ENCODE assay signal across 1 cellular context in the genomic region with DNA sequence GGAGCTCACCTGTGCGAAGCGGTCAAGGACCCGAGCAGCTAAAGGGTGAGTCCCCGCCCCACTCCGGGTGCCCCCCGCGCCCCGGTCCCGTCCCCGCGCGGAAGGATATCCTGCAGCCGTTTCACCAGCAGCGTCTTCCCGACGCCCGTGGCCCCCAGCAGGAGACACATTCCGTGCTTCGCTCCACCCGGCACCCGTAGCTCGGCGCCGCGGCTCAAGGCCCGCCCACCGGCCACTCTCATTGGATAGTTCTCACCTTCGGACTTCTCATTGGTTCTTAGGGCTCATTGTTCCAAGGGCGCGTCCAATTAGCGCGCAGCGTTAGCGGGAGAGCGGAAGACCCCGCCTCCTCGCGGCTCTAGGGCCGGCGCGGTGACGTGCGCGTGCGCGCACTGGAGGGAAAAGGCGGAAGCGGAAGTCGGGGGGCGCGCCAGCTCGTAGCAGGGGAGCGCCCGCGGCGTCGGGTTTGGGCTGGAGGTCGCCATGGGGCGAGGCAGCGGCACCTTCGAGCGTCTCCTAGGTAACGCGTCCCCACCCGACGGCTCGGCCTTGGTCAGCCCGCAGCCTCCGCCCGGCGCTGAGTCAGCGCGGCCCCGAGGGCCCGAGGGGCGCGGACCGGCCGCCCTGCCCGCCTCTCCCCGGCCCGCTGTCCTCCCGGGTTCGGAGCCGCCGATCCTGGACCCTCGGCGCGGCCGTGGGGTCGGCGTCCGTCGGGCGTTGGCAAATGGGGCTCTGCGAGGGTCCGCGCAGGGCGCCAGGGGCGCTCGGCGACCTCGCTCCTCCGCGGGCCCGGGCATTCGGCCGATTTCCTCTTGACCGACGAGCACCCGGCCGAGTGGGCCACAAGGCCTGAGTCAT.
TF ChIP-seq lines count a peak whose summit lies in the region.

A gene with protein sequence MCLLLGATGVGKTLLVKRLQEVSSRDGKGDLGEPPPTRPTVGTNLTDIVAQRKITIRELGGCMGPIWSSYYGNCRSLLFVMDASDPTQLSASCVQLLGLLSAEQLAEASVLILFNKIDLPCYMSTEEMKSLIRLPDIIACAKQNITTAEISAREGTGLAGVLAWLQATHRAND (minus strand): TSS at position 214 of the 858 bp plus-strand sequence. CDS start 44 bp downstream, at position 170.
A gene with protein sequence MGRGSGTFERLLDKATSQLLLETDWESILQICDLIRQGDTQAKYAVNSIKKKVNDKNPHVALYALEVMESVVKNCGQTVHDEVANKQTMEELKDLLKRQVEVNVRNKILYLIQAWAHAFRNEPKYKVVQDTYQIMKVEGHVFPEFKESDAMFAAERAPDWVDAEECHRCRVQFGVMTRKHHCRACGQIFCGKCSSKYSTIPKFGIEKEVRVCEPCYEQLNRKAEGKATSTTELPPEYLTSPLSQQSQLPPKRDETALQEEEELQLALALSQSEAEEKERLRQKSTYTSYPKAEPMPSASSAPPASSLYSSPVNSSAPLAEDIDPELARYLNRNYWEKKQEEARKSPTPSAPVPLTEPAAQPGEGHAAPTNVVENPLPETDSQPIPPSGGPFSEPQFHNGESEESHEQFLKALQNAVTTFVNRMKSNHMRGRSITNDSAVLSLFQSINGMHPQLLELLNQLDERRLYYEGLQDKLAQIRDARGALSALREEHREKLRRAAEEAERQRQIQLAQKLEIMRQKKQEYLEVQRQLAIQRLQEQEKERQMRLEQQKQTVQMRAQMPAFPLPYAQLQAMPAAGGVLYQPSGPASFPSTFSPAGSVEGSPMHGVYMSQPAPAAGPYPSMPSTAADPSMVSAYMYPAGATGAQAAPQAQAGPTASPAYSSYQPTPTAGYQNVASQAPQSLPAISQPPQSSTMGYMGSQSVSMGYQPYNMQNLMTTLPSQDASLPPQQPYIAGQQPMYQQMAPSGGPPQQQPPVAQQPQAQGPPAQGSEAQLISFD (plus strand): TSS at position 428 of the 858 bp plus-strand sequence. CDS start 56 bp downstream, at position 484.

TF ChIP-seq in HepG2, 621 proteins besides CTCF, POLR2A, EP300 and RAD21 (continued from another document and continues in another):
- TF ChIP-seq, protein P1, sequence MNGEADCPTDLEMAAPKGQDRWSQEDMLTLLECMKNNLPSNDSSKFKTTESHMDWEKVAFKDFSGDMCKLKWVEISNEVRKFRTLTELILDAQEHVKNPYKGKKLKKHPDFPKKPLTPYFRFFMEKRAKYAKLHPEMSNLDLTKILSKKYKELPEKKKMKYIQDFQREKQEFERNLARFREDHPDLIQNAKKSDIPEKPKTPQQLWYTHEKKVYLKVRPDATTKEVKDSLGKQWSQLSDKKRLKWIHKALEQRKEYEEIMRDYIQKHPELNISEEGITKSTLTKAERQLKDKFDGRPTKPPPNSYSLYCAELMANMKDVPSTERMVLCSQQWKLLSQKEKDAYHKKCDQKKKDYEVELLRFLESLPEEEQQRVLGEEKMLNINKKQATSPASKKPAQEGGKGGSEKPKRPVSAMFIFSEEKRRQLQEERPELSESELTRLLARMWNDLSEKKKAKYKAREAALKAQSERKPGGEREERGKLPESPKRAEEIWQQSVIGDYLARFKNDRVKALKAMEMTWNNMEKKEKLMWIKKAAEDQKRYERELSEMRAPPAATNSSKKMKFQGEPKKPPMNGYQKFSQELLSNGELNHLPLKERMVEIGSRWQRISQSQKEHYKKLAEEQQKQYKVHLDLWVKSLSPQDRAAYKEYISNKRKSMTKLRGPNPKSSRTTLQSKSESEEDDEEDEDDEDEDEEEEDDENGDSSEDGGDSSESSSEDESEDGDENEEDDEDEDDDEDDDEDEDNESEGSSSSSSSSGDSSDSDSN (CRISPR knock-in tag; IDR thresholded peaks at IDR 0.05): no peak; the same call in none of the 2 replicates
- TF ChIP-seq FOXP1 (IDR thresholded peaks at IDR 0.05) (no peak), FOXP1 (CRISPR knock-in tag; IDR thresholded peaks at IDR 0.05) (no peak), ZNF83 (CRISPR knock-in tag; IDR thresholded peaks at IDR 0.05; ENCODE audit: borderline replicate concordance) (no peak), MED1 (CRISPR knock-in tag; IDR thresholded peaks at IDR 0.05) (peak; percentile 38; the same call in 1 of the 2 replicates), IKZF1 (IDR thresholded peaks at IDR 0.05) (no peak), ZIK1 (CRISPR knock-in tag; IDR thresholded peaks at IDR 0.05; ENCODE audit: borderline replicate concordance, low read depth) (peak; percentile 58; the same call in 1 of the 2 replicates), ZNF614 (CRISPR knock-in tag; IDR thresholded peaks at IDR 0.05; ENCODE audit: borderline replicate concordance) (no peak; the same call in 1 of the 2 replicates), HNRNPH1 (optimal IDR thresholded peaks at IDR 0.05; ENCODE audit: low read depth, low read length) (no peak), ZFP90 (CRISPR knock-in tag; IDR thresholded peaks at IDR 0.05; ENCODE audit: borderline replicate concordance) (peak; percentile 93), DNMT3B (CRISPR knock-in tag; conservative IDR thresholded peaks at IDR 0.05) (no peak), CREM (IDR thresholded peaks at IDR 0.05) (peak; percentile 85), CREM (CRISPR knock-in tag; IDR thresholded peaks at IDR 0.05) (0 out of 2 replicates have a peak, but pooled peaks have one; percentile 4), TRIM24 (CRISPR knock-in tag; IDR thresholded peaks at IDR 0.05) (no peak), TOPORS (CRISPR knock-in tag; IDR thresholded peaks at IDR 0.05) (no peak), ZNF232 (CRISPR knock-in tag; IDR thresholded peaks at IDR 0.05; ENCODE audit: borderline replicate concordance) (peak; percentile 42; the same call in 1 of the 2 replicates), RELA (CRISPR knock-in tag; IDR thresholded peaks at IDR 0.05) (no peak), DNMT1 (CRISPR knock-in tag; IDR thresholded peaks at IDR 0.05) (peak; percentile 74), ZBTB7A (CRISPR knock-in tag; IDR thresholded peaks at IDR 0.05) (no peak), TGIF2 (CRISPR knock-in tag; IDR thresholded peaks at IDR 0.05) (peak; percentile 74), FIP1L1 (IDR thresholded peaks at IDR 0.05; ENCODE audit: borderline replicate concordance, insufficient read depth, low read depth, low read length) (0 out of 2 replicates have a peak, but pooled peaks have one; percentile 57), ZNF562 (CRISPR knock-in tag; IDR thresholded peaks at IDR 0.05; ENCODE audit: borderline replicate concordance) (no peak)
- TF ChIP-seq, protein P2, sequence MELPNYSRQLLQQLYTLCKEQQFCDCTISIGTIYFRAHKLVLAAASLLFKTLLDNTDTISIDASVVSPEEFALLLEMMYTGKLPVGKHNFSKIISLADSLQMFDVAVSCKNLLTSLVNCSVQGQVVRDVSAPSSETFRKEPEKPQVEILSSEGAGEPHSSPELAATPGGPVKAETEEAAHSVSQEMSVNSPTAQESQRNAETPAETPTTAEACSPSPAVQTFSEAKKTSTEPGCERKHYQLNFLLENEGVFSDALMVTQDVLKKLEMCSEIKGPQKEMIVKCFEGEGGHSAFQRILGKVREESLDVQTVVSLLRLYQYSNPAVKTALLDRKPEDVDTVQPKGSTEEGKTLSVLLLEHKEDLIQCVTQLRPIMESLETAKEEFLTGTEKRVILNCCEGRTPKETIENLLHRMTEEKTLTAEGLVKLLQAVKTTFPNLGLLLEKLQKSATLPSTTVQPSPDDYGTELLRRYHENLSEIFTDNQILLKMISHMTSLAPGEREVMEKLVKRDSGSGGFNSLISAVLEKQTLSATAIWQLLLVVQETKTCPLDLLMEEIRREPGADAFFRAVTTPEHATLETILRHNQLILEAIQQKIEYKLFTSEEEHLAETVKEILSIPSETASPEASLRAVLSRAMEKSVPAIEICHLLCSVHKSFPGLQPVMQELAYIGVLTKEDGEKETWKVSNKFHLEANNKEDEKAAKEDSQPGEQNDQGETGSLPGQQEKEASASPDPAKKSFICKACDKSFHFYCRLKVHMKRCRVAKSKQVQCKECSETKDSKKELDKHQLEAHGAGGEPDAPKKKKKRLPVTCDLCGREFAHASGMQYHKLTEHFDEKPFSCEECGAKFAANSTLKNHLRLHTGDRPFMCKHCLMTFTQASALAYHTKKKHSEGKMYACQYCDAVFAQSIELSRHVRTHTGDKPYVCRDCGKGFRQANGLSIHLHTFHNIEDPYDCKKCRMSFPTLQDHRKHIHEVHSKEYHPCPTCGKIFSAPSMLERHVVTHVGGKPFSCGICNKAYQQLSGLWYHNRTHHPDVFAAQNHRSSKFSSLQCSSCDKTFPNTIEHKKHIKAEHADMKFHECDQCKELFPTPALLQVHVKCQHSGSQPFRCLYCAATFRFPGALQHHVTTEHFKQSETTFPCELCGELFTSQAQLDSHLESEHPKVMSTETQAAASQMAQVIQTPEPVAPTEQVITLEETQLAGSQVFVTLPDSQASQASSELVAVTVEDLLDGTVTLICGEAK (IDR thresholded peaks at IDR 0.05): peak; percentile 75
- TF ChIP-seq, protein P2 (CRISPR knock-in tag; IDR thresholded peaks at IDR 0.05): no peak; the same call in none of the 2 replicates
- TF ChIP-seq, protein P3, sequence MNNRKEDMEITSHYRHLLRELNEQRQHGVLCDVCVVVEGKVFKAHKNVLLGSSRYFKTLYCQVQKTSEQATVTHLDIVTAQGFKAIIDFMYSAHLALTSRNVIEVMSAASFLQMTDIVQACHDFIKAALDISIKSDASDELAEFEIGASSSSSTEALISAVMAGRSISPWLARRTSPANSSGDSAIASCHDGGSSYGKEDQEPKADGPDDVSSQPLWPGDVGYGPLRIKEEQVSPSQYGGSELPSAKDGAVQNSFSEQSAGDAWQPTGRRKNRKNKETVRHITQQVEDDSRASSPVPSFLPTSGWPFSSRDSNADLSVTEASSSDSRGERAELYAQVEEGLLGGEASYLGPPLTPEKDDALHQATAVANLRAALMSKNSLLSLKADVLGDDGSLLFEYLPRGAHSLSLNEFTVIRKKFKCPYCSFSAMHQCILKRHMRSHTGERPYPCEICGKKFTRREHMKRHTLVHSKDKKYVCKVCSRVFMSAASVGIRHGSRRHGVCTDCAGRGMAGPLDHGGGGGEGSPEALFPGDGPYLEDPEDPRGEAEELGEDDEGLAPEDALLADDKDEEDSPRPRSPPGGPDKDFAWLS (CRISPR knock-in tag; IDR thresholded peaks at IDR 0.05; ENCODE audit: borderline replicate concordance): no peak
- TF ChIP-seq, protein P4, sequence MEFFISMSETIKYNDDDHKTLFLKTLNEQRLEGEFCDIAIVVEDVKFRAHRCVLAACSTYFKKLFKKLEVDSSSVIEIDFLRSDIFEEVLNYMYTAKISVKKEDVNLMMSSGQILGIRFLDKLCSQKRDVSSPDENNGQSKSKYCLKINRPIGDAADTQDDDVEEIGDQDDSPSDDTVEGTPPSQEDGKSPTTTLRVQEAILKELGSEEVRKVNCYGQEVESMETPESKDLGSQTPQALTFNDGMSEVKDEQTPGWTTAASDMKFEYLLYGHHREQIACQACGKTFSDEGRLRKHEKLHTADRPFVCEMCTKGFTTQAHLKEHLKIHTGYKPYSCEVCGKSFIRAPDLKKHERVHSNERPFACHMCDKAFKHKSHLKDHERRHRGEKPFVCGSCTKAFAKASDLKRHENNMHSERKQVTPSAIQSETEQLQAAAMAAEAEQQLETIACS (CRISPR knock-in tag; IDR thresholded peaks at IDR 0.05): peak; percentile 97
- TF ChIP-seq, protein P5, sequence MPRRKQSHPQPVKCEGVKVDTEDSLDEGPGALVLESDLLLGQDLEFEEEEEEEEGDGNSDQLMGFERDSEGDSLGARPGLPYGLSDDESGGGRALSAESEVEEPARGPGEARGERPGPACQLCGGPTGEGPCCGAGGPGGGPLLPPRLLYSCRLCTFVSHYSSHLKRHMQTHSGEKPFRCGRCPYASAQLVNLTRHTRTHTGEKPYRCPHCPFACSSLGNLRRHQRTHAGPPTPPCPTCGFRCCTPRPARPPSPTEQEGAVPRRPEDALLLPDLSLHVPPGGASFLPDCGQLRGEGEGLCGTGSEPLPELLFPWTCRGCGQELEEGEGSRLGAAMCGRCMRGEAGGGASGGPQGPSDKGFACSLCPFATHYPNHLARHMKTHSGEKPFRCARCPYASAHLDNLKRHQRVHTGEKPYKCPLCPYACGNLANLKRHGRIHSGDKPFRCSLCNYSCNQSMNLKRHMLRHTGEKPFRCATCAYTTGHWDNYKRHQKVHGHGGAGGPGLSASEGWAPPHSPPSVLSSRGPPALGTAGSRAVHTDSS (CRISPR knock-in tag; conservative IDR thresholded peaks at IDR 0.05): no peak
- TF ChIP-seq, protein P6, sequence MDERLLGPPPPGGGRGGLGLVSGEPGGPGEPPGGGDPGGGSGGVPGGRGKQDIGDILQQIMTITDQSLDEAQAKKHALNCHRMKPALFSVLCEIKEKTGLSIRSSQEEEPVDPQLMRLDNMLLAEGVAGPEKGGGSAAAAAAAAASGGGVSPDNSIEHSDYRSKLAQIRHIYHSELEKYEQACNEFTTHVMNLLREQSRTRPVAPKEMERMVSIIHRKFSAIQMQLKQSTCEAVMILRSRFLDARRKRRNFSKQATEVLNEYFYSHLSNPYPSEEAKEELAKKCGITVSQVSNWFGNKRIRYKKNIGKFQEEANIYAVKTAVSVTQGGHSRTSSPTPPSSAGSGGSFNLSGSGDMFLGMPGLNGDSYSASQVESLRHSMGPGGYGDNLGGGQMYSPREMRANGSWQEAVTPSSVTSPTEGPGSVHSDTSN (CRISPR knock-in tag; IDR thresholded peaks at IDR 0.05): no peak
